14 cellular contexts compared by ENCODE assay signal in the genomic region with DNA sequence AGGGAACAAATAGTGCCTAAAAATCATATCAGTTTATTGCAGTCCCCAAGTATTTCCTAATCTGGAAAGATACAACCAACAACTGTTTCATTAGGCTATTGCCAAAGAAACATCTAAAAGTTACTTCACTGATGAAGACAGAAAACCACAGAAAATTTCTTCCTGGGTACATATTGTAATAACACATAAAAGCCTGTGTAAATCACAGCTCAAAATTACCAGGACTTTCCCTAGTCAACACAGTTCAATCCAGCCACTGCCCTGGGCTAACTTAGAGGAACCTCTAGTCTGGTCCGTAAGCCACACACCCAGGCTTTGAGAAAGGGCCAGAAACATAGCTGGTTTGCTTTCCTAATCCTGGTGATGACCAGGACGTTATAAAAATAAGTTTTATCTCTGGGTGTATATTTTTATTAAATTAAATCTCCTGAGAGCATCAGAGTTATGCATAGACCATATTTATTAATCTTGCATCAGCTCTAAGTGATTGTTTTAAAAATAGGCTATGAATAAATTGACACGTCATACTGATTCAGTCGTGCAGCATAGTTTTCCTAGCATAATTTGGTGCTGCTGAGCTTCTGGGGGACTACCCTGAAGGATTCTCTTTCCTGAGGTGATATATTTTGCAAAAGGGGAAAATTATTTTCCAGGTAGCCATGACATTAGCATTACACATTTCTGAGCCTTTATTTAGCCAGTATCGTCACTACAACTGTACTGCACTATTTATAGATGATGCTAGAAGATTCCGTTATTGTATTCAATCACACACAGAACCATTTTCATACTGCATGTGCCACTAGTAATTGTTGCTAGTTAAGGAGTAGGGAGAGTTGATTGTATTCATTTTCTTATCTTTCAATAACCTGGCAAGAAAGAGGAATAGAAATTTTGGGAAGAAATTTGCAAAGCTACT. TPM values are rescaled to one million over a fixed set of nuclear protein-coding genes. Genes with fewer than 3 reads are reported as not detected.
A peak's percentile ranks its signal among the peaks of the same experiment; 100 is the strongest.
DNase-seq lines count a peak whose midpoint lies in the region; ATAC-seq, FAIRE-seq and TF ChIP-seq lines count a peak whose summit lies in the region.
"Had no signal": no experiment of that assay in that cellular context is flagged by ENCODE, and none has a peak within 500 bp of the region (broad histone marks: within the 10 kb centered on the region; RNA-seq: fewer than 3 reads in every experiment).

No MANE protein-coding gene starts in this region.

- H3K4me2 ChIP-seq in astrocyte (ENCODE audit: low read length): no peak overlapping the region

- H2AFZ ChIP-seq in astrocyte (ENCODE audit: low read depth, low read length): no peak overlapping the region

- H3K4me3 Mint-ChIP-seq in astrocyte (ENCODE audit: unreplicated experiment): no peak overlapping the region
- H3K4me3 Mint-ChIP-seq in activated CD8-positive, alpha-beta T cell treated with anti-CD3 and anti-CD28 coated beads, Interleukin-2, amount 10 ng/mL, durations not matched to agents 7 days and 5 days: no peak overlapping the region
- H3K4me3 Mint-ChIP-seq in activated CD4-positive, alpha-beta T cell treated with anti-CD3 and anti-CD28 coated beads, Interleukin-2, amount 10 ng/mL, durations not matched to agents 24 days and 14 days: no peak overlapping the region
- H3K4me3 Mint-ChIP-seq: activated T-cell treated with anti-CD3 and anti-CD28 coated beads, Interleukin-2, amount 50 U/mL, for 24 hours; CD8-positive, alpha-beta memory T cell; naive B cell had no signal

- ATAC-seq in activated CD8-positive, alpha-beta T cell treated with anti-CD3 and anti-CD28 coated beads, Interleukin-2, amount 10 ng/mL, durations not matched to agents 7 days and 5 days: no peak

- DNase-seq in GM04504 (ENCODE audit: low read depth): peak; percentile 71
- DNase-seq in astrocyte (ENCODE audit: low read depth): no peak
- peak; percentile 75 for DNase-seq in right atrium auricular region (ENCODE audit: low spot score)
- no peak for DNase-seq in activated CD8-positive, alpha-beta T cell treated with anti-CD3 and anti-CD28 coated beads, Interleukin-2, amount 10 ng/mL, durations not matched to agents 7 days and 5 days
- no peak for DNase-seq in activated CD4-positive, alpha-beta T cell treated with anti-CD3 and anti-CD28 coated beads, Interleukin-2, amount 10 ng/mL, durations not matched to agents 24 days and 14 days
- DNase-seq in 8988T: no peak
- no peak for DNase-seq in BE2C
- DNase-seq: activated T-cell treated with anti-CD3 and anti-CD28 coated beads, Interleukin-2, amount 50 U/mL, for 24 hours; CD8-positive, alpha-beta memory T cell; naive B cell; NCI-H226 had no signal

- no peaks in the 10 kb centered on the region for H3K79me2 ChIP-seq in astrocyte (ENCODE audit: insufficient read depth, low read length)

- POLR2A ChIA-PET in activated CD8-positive, alpha-beta T cell treated with anti-CD3 and anti-CD28 coated beads, Interleukin-2, amount 10 ng/mL, durations not matched to agents 7 days and 5 days (lab: Charles Lee): no interaction called here

- H3K36me3 ChIP-seq in astrocyte (ENCODE audit: insufficient read depth, low read length) (no peaks in the 10 kb centered on the region), right atrium auricular region (no peaks in the 10 kb centered on the region), subcutaneous abdominal adipose tissue (ENCODE audit: control insufficient read depth in 5 of 5, insufficient read depth in 5 of 5, low read length in 5 of 5) (no peaks in the 10 kb centered on the region), BE2C (no peaks in the 10 kb centered on the region)

- no peaks in the 10 kb centered on the region for H3K9me3 ChIP-seq in astrocyte (ENCODE audit: insufficient read depth, low read depth, low read length)
- H3K9me3 ChIP-seq in right atrium auricular region: no peaks in the 10 kb centered on the region
- H3K9me3 ChIP-seq in subcutaneous abdominal adipose tissue (ENCODE audit: control insufficient read depth in 5 of 5, low read length in 5 of 5): no peaks in the 10 kb centered on the region
- H3K9me3 ChIP-seq in BE2C: no peaks in the 10 kb centered on the region

- no peaks in the 10 kb centered on the region for H3K27me3 ChIP-seq in astrocyte (ENCODE audit: insufficient read depth, low read length)
- no peaks in the 10 kb centered on the region for H3K27me3 ChIP-seq in right atrium auricular region
- H3K27me3 ChIP-seq in subcutaneous abdominal adipose tissue (ENCODE audit: control insufficient read depth in 5 of 5, insufficient read depth in 4 of 5, low read length in 5 of 5): no peaks in the 10 kb centered on the region
- H3K27me3 ChIP-seq in BE2C: no peaks in the 10 kb centered on the region

- H4K20me1 ChIP-seq in astrocyte (ENCODE audit: insufficient read depth, low read length): no peaks in the 10 kb centered on the region

- H3K4me1 ChIP-seq in astrocyte (ENCODE audit: insufficient read depth, low read length): no peaks in the 10 kb centered on the region
- no peaks in the 10 kb centered on the region for H3K4me1 ChIP-seq in right atrium auricular region
- H3K4me1 ChIP-seq in subcutaneous abdominal adipose tissue (ENCODE audit: control insufficient read depth in 5 of 5, insufficient read depth in 5 of 5, low read length in 5 of 5): peaks cover 0 to 9% (median 0%) of the 10 kb centered on the region in 5 donors
- H3K4me1 ChIP-seq in BE2C: peaks cover 8% of the 10 kb centered on the region; the same call in 1 of the 2 replicates

- H3K4me1 Mint-ChIP-seq in astrocyte (ENCODE audit: low read depth, unreplicated experiment): peaks cover 3% of the 10 kb centered on the region
- no peaks in the 10 kb centered on the region for H3K4me1 Mint-ChIP-seq in activated CD8-positive, alpha-beta T cell treated with anti-CD3 and anti-CD28 coated beads, Interleukin-2, amount 10 ng/mL, durations not matched to agents 7 days and 5 days (ENCODE audit: low read depth)
- no peaks in the 10 kb centered on the region for H3K4me1 Mint-ChIP-seq in activated CD4-positive, alpha-beta T cell treated with anti-CD3 and anti-CD28 coated beads, Interleukin-2, amount 10 ng/mL, durations not matched to agents 24 days and 14 days
- H3K4me1 Mint-ChIP-seq: CD8-positive, alpha-beta memory T cell; naive B cell had no signal

- no peaks in the 10 kb centered on the region for H3K27me3 Mint-ChIP-seq in astrocyte (ENCODE audit: low read depth, unreplicated experiment)
- H3K27me3 Mint-ChIP-seq in activated CD8-positive, alpha-beta T cell treated with anti-CD3 and anti-CD28 coated beads, Interleukin-2, amount 10 ng/mL, durations not matched to agents 7 days and 5 days (ENCODE audit: low read depth): no peaks in the 10 kb centered on the region
- no peaks in the 10 kb centered on the region for H3K27me3 Mint-ChIP-seq in activated CD4-positive, alpha-beta T cell treated with anti-CD3 and anti-CD28 coated beads, Interleukin-2, amount 10 ng/mL, durations not matched to agents 24 days and 14 days
- H3K27me3 Mint-ChIP-seq: activated T-cell treated with anti-CD3 and anti-CD28 coated beads, Interleukin-2, amount 50 U/mL, for 24 hours; CD8-positive, alpha-beta memory T cell had no signal

- no peak overlapping the region for H3K27ac Mint-ChIP-seq in astrocyte (ENCODE audit: unreplicated experiment)
- no peak overlapping the region for H3K27ac Mint-ChIP-seq in activated CD8-positive, alpha-beta T cell treated with anti-CD3 and anti-CD28 coated beads, Interleukin-2, amount 10 ng/mL, durations not matched to agents 7 days and 5 days
- no peak overlapping the region for H3K27ac Mint-ChIP-seq in activated CD4-positive, alpha-beta T cell treated with anti-CD3 and anti-CD28 coated beads, Interleukin-2, amount 10 ng/mL, durations not matched to agents 24 days and 14 days
- H3K27ac Mint-ChIP-seq: activated T-cell treated with anti-CD3 and anti-CD28 coated beads, Interleukin-2, amount 50 U/mL, for 24 hours; CD8-positive, alpha-beta memory T cell; naive B cell had no signal

- peak; percentile 23 for FAIRE-seq in astrocyte (lab: Jason Lieb, UNC)
- FAIRE-seq: TTC549 had no signal

- CTCF ChIA-PET in activated CD8-positive, alpha-beta T cell treated with anti-CD3 and anti-CD28 coated beads, Interleukin-2, amount 10 ng/mL, durations not matched to agents 7 days and 5 days (lab: Charles Lee): no interaction called here

- no peaks in the 10 kb centered on the region for H3K36me3 Mint-ChIP-seq in astrocyte (ENCODE audit: low read depth, unreplicated experiment)
- no peaks in the 10 kb centered on the region for H3K36me3 Mint-ChIP-seq in activated CD8-positive, alpha-beta T cell treated with anti-CD3 and anti-CD28 coated beads, Interleukin-2, amount 10 ng/mL, durations not matched to agents 7 days and 5 days (ENCODE audit: low read depth)
- H3K36me3 Mint-ChIP-seq in activated CD4-positive, alpha-beta T cell treated with anti-CD3 and anti-CD28 coated beads, Interleukin-2, amount 10 ng/mL, durations not matched to agents 24 days and 14 days (ENCODE audit: low read depth): no peaks in the 10 kb centered on the region
- H3K36me3 Mint-ChIP-seq: CD8-positive, alpha-beta memory T cell had no signal

- H3K27ac ChIP-seq in astrocyte (ENCODE audit: low read depth, low read length): no peak overlapping the region
- H3K27ac ChIP-seq in right atrium auricular region: peak overlapping the region; percentile 16 to 66
- peak overlapping the region; percentile 33 for H3K27ac ChIP-seq in subcutaneous abdominal adipose tissue (ENCODE audit: low read depth, low read length)

- TF ChIP-seq CTCF in astrocyte (IDR thresholded peaks at IDR 0.05; ENCODE audit: insufficient read depth, low read depth, low read length) (no peak), right atrium auricular region (IDR thresholded peaks at IDR 0.05) (no peak), BE2C (IDR thresholded peaks at IDR 0.05; ENCODE audit: low read depth, low read length) (no peak)

- no peak overlapping the region for H3K4me3 ChIP-seq in astrocyte (ENCODE audit: insufficient read depth, low read depth, low read length)
- H3K4me3 ChIP-seq in right atrium auricular region: no peak overlapping the region
- H3K4me3 ChIP-seq in subcutaneous abdominal adipose tissue (ENCODE audit: low read depth in 1 of 5, low read length in 5 of 5): no peak overlapping the region
- no peak overlapping the region for H3K4me3 ChIP-seq in BE2C (ENCODE audit: low read depth, low read length)

- no peaks in the 10 kb centered on the region for H3K9me3 Mint-ChIP-seq in astrocyte (ENCODE audit: unreplicated experiment)
- no peaks in the 10 kb centered on the region for H3K9me3 Mint-ChIP-seq in activated CD8-positive, alpha-beta T cell treated with anti-CD3 and anti-CD28 coated beads, Interleukin-2, amount 10 ng/mL, durations not matched to agents 7 days and 5 days (ENCODE audit: insufficient read depth)
- no peaks in the 10 kb centered on the region for H3K9me3 Mint-ChIP-seq in activated CD4-positive, alpha-beta T cell treated with anti-CD3 and anti-CD28 coated beads, Interleukin-2, amount 10 ng/mL, durations not matched to agents 24 days and 14 days

- no peak overlapping the region for H3K9ac ChIP-seq in astrocyte (ENCODE audit: low read length)
- H3K9ac ChIP-seq in subcutaneous abdominal adipose tissue (ENCODE audit: low read length in 5 of 5): no peak overlapping the region

- intact Hi-C loops in activated CD4-positive, alpha-beta T cell treated with anti-CD3 and anti-CD28 coated beads, Interleukin-2, amount 10 ng/mL, durations not matched to agents 24 days and 14 days (cut with micrococcal nuclease): no loop called here

RNA-seq across cellular contexts. Expression of gene MUSK, which starts 12.6 kb away (rescaled TPM):
- not detected in 2 replicates for total RNA-seq in astrocyte
- 1 to 10 TPM; 2.0 to 6.1 TPM for total RNA-seq in right atrium auricular region
- not detected for total RNA-seq in activated CD8-positive, alpha-beta T cell treated with anti-CD3 and anti-CD28 coated beads, Interleukin-2, amount 10 ng/mL, durations not matched to agents 7 days and 5 days
- total RNA-seq in activated CD4-positive, alpha-beta T cell treated with anti-CD3 and anti-CD28 coated beads, Interleukin-2, amount 10 ng/mL, durations not matched to agents 24 days and 14 days: not detected in 2 replicates
- polyA plus RNA-seq in BE2C (2012; ENCODE audit: insufficient read depth, insufficient read length, low read depth): 0.23 TPM
- total RNA-seq: CD8-positive, alpha-beta memory T cell; HT-29 had no signal
- polyA plus RNA-seq: CD8-positive, alpha-beta memory T cell had no signal

Comparison
In these comparisons a context has a peak if more than half of its experiments do, and no peak if none do; other contexts are left out.
1. DNase-seq: peak in GM04504 (single experiment) and right atrium auricular region (single experiment); none in astrocyte (single experiment), activated CD8-positive, alpha-beta T cell treated with anti-CD3 and anti-CD28 coated beads, Interleukin-2, amount 10 ng/mL, durations not matched to agents 7 days and 5 days (single experiment), activated CD4-positive, alpha-beta T cell treated with anti-CD3 and anti-CD28 coated beads, Interleukin-2, amount 10 ng/mL, durations not matched to agents 24 days and 14 days (single experiment), 8988T (single experiment) and BE2C (single experiment).